17 cellular contexts compared by ENCODE assay signal in the genomic region with DNA sequence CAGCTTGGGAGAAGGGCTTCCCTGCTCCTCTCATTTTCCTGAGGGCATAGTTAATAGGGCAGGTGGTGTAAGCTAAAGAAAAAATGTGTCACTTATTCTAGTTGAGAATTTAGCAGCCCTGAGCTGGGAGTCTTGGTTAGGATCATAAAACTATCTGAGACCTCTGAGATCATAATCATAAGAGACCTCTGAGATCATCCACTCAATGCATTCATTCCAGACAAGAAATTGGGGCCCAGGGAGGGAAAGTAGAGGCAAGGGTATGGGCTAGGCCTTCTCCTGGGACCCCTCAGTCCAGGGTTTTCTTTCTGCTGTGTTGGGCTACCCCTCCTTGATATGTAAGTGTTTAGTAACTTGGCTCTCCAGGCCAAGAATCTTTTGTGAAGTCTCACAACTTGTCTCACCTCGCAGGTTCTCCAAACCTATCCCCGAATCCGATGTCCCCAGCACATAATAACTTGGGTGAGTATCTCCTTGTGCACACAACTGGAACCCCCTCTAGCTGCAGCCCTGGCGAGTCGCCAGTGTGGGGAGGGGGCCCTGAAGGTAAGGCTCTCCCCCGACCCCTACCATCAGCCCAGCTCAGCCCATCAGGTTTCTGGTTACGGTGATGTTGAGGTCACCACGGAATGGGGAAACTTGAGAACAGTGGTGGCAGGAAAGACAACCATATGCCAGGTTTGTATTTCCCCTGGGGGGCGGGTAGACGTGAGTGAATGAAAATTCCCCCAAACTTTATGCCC.
DNase-seq lines count a peak whose midpoint lies in the region; ATAC-seq and TF ChIP-seq lines count a peak whose summit lies in the region.
"Had no signal": no experiment of that assay in that cellular context is flagged by ENCODE, and none has a peak within 500 bp of the region (broad histone marks: within the 10 kb centered on the region; RNA-seq: fewer than 3 reads in every experiment).

No MANE protein-coding gene starts in this region.

- H3K4me3 ChIP-seq in AG04450 (ENCODE audit: low read depth, low read length) (no peak overlapping the region), psoas muscle (no peak overlapping the region)
- no peak overlapping the region for H3K4me3 ChIP-seq in CD4-positive, alpha-beta memory T cell (ENCODE audit: low read length in 2 of 2)
- H3K4me3 ChIP-seq: left lung had no signal

- TF ChIP-seq CTCF in AG04450 (IDR thresholded peaks at IDR 0.05; ENCODE audit: low read depth, low read length), result no peak
- no peak for TF ChIP-seq CTCF in activated B cell treated with CpG ODN at 0.5 μM for 24 hours (IDR thresholded peaks at IDR 0.05)
- TF ChIP-seq CTCF in psoas muscle (IDR thresholded peaks at IDR 0.05), result no peak

- DNase-seq in AG04450 (ENCODE audit: low read depth, low spot score) (no peak), activated B cell treated with CpG ODN at 0.5 μM for 24 hours (no peak), psoas muscle (no peak), SW 1271 (lab: John Stamatoyannopoulos, UW) (no peak), MV-4-11 (lab: John Stamatoyannopoulos, UW) (no peak)
- no peak for DNase-seq in CD4-positive, alpha-beta memory T cell
- DNase-seq: activated gamma-delta T cell; central memory CD4-positive, alpha-beta T cell; effector CD4-positive, alpha-beta T cell; glutamatergic neuron; Kasumi-1; left lung; NCI-H1092; NCI-H2081; NCI-H524 treated with DMSO at 0.1 percent for 48 hours had no signal

- 29 to 39% (median 35%) methylated on average over 10 of the region's 10 CpGs for WGBS in psoas muscle, 3 donors

- H3K36me3 Mint-ChIP-seq in CD4-positive, alpha-beta memory T cell, result peaks cover 71 to 94% of the 10 kb centered on the region in 2 donors
- H3K36me3 Mint-ChIP-seq in activated B cell treated with CpG ODN at 0.5 μM for 24 hours (ENCODE audit: low read depth), result peaks cover 98% of the 10 kb centered on the region

- CTCF ChIA-PET in AG04450 (lab: Charles Lee), result no interaction called here
- CTCF ChIA-PET in CD4-positive, alpha-beta memory T cell (lab: Charles Lee; ENCODE audit: partially characterized antibody), result interaction anchor here (0.8 to 1.0 kb wide), 2 partner anchors 53 to 105 kb away, joined by 3 read pairs; a partner anchor contains a TSS
- CTCF ChIA-PET in activated B cell treated with CpG ODN at 0.5 μM for 24 hours (lab: Charles Lee), result no interaction called here

- no peaks in the 10 kb centered on the region for H3K27me3 Mint-ChIP-seq in CD4-positive, alpha-beta memory T cell
- H3K27me3 Mint-ChIP-seq in activated B cell treated with CpG ODN at 0.5 μM for 24 hours, result no peaks in the 10 kb centered on the region

- H3K27ac ChIP-seq in AG04450 (ENCODE audit: low read depth, low read length) (peak overlapping the region; percentile 52), psoas muscle (peak overlapping the region; percentile 88)
- H3K27ac ChIP-seq in CD4-positive, alpha-beta memory T cell (ENCODE audit: low read depth, low read length), result no peak overlapping the region
- H3K27ac ChIP-seq: left lung, neutrophil had no signal

- peaks cover 30 to 56% (median 46%) of the 10 kb centered on the region in 4 donors for H3K4me1 Mint-ChIP-seq in CD4-positive, alpha-beta memory T cell
- H3K4me1 Mint-ChIP-seq in activated B cell treated with CpG ODN at 0.5 μM for 24 hours, result peaks cover 33% of the 10 kb centered on the region

- peaks cover 0 to 3% (median 0%) of the 10 kb centered on the region in 8 donors for H3K9me3 Mint-ChIP-seq in CD4-positive, alpha-beta memory T cell
- H3K9me3 Mint-ChIP-seq in activated B cell treated with CpG ODN at 0.5 μM for 24 hours, result no peaks in the 10 kb centered on the region

- H3K27me3 ChIP-seq in AG04450 (ENCODE audit: control insufficient read depth, insufficient read depth, low read length) (no peaks in the 10 kb centered on the region), psoas muscle (ENCODE audit: insufficient read depth in 3 of 3, low read length in 2 of 3) (no peaks in the 10 kb centered on the region)
- no peaks in the 10 kb centered on the region for H3K27me3 ChIP-seq in CD4-positive, alpha-beta memory T cell (ENCODE audit: insufficient read depth, low read length)
- H3K27me3 ChIP-seq: left lung, neutrophil had no signal

- H3K36me3 ChIP-seq in CD4-positive, alpha-beta memory T cell (ENCODE audit: insufficient read depth, low read length), result peaks cover 75% of the 10 kb centered on the region
- H3K36me3 ChIP-seq in psoas muscle (ENCODE audit: insufficient read depth in 1 of 2, low read depth in 1 of 2), result peaks cover 0 to 39% of the 10 kb centered on the region in 2 donors

- POLR2A ChIA-PET in AG04450 (lab: Yijun Ruan, JAX), result interaction anchor here (4.3 kb wide), 1 partner anchor 7 kb away, joined by 44 read pairs; no protein-coding TSS in a partner anchor
- POLR2A ChIA-PET in CD4-positive, alpha-beta memory T cell (lab: Charles Lee; ENCODE audit: partially characterized antibody), result interaction anchor here (1.3 to 1.7 kb wide), 2 partner anchors 69 to 104 kb away, joined by 3 to 4 read pairs; no protein-coding TSS in a partner anchor
- POLR2A ChIA-PET in activated B cell treated with CpG ODN at 0.5 μM for 24 hours (lab: Charles Lee), result no interaction called here

- peak overlapping the region in 5 of 7 donors; percentile 7 to 75 (median 61) for H3K27ac Mint-ChIP-seq in CD4-positive, alpha-beta memory T cell
- peak overlapping the region; percentile 10 for H3K27ac Mint-ChIP-seq in activated B cell treated with CpG ODN at 0.5 μM for 24 hours

- peaks cover 24% of the 10 kb centered on the region for H3K4me1 ChIP-seq in CD4-positive, alpha-beta memory T cell (ENCODE audit: insufficient read depth, low read length)
- H3K4me1 ChIP-seq in psoas muscle, result peaks cover 89% of the 10 kb centered on the region

- H3K9me3 ChIP-seq in AG04450 (ENCODE audit: control insufficient read depth, insufficient read depth, low read length) (no peaks in the 10 kb centered on the region; the same call in 1 of the 2 replicates), psoas muscle (no peaks in the 10 kb centered on the region)
- H3K9me3 ChIP-seq in CD4-positive, alpha-beta memory T cell (ENCODE audit: control insufficient read depth in 1 of 2, low read length in 2 of 2), result no peaks in the 10 kb centered on the region
- H3K9me3 ChIP-seq: left lung, neutrophil had no signal

- intact Hi-C loops in CD4-positive, alpha-beta memory T cell (cut with micrococcal nuclease), result no loop called here
- intact Hi-C loops in activated B cell treated with CpG ODN at 0.5 μM for 24 hours (cut with micrococcal nuclease), result no loop called here
- intact Hi-C loops in psoas muscle (cut with DNase I), result no loop called here

- no peak overlapping the region for H3K4me3 Mint-ChIP-seq in CD4-positive, alpha-beta memory T cell
- H3K4me3 Mint-ChIP-seq in activated B cell treated with CpG ODN at 0.5 μM for 24 hours, result no peak overlapping the region

- no peak for ATAC-seq in activated B cell treated with CpG ODN at 0.5 μM for 24 hours (ENCODE audit: low read depth)
- no peak for ATAC-seq in psoas muscle
- ATAC-seq in GM21381 (IDR thresholded peaks at IDR 0.05; ENCODE audit: unreplicated experiment), result no peak
- ATAC-seq: left lung had no signal
